36 cellular contexts compared by ENCODE assay signal in the genomic region with DNA sequence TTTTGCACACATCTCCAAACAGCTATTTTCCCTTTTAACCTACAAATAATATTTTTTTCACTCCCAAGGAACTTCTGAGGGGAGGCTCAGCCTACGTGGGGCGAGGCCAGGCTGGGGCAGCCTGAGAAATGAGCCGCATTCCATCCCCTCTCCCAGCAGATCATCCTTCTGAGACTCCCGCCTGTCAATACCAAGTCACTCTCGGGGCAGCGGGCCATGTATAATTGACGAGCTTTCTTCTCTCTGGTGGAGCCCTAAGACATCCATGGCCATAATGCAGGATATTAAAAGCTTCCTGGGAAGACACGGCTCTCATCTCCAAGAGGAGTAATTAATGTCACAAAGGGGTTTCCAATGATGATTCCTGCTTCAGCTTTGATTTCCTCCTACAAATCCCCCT. TPM values are rescaled to one million over a fixed set of nuclear protein-coding genes. Genes with fewer than 3 reads are reported as not detected.
"Had no signal": no experiment of that assay in that cellular context is flagged by ENCODE, and none has a peak within 500 bp of the region (broad histone marks: within the 10 kb centered on the region; RNA-seq: fewer than 3 reads in every experiment).

No MANE protein-coding gene starts in this region.

- H3K4me2 ChIP-seq: KMS-11 had no signal

- H3K27ac Mint-ChIP-seq: activated CD4-positive, alpha-beta memory T cell treated with anti-CD3 and anti-CD28 coated beads, Interleukin-2, amount 10 ng/mL, durations not matched to agents 7 days and 5 days; activated naive CD4-positive, alpha-beta T cell treated with anti-CD3 and anti-CD28 coated beads, Interleukin-2, amount 50 U/mL, for 24 hours; activated naive CD8-positive, alpha-beta T cell treated with anti-CD3 and anti-CD28 coated beads, Interleukin-2, amount 10 ng/mL, durations not matched to agents 7 days and 5 days; activated T-cell treated with anti-CD3 and anti-CD28 coated beads, Interleukin-2, amount 50 U/mL, for 72 hours; activated T-helper 17 cell treated with anti-CD3 and anti-CD28 coated beads, Interleukin-2, amount 50 U/mL, for 72 hours had no signal

- H3K27ac ChIP-seq: ascending aorta, cardiac muscle cell, KMS-11, Peyer's patch, VCaP had no signal

- H3K27me3 ChIP-seq: ascending aorta, cardiac muscle cell, Peyer's patch had no signal

- H3K36me3 Mint-ChIP-seq: activated naive CD4-positive, alpha-beta T cell treated with anti-CD3 and anti-CD28 coated beads, Interleukin-2, amount 50 U/mL, for 24 hours; activated naive CD8-positive, alpha-beta T cell treated with anti-CD3 and anti-CD28 coated beads, Interleukin-2, amount 10 ng/mL, durations not matched to agents 7 days and 5 days had no signal

- H3K4me3 Mint-ChIP-seq: activated CD4-positive, alpha-beta memory T cell treated with anti-CD3 and anti-CD28 coated beads, Interleukin-2, amount 10 ng/mL, durations not matched to agents 7 days and 5 days; activated naive CD4-positive, alpha-beta T cell treated with anti-CD3 and anti-CD28 coated beads, Interleukin-2, amount 50 U/mL, for 24 hours; activated naive CD8-positive, alpha-beta T cell treated with anti-CD3 and anti-CD28 coated beads, Interleukin-2, amount 10 ng/mL, durations not matched to agents 7 days and 5 days; activated T-cell treated with anti-CD3 and anti-CD28 coated beads, Interleukin-2, amount 50 U/mL, for 72 hours; activated T-helper 17 cell treated with anti-CD3 and anti-CD28 coated beads, Interleukin-2, amount 50 U/mL, for 72 hours had no signal

- H3K4me1 ChIP-seq: ascending aorta, Peyer's patch had no signal

- H3K36me3 ChIP-seq: ascending aorta, cardiac muscle cell, Peyer's patch had no signal

- DNase-seq: activated CD4-positive, alpha-beta memory T cell treated with anti-CD3 and anti-CD28 coated beads, Interleukin-2, amount 10 ng/mL, durations not matched to agents 7 days and 5 days; activated CD4-positive, alpha-beta T cell treated with anti-CD3 and anti-CD28 coated beads for 1 hour; activated CD4-positive, alpha-beta T cell treated with anti-CD3 and anti-CD28 coated beads for 48 hours; activated CD4-positive, CD25-positive, alpha-beta regulatory T cell; activated naive CD4-positive, alpha-beta T cell treated with Interleukin-2 at 50 U/mL for 16 hours; activated naive CD8-positive, alpha-beta T cell treated with anti-CD3 and anti-CD28 coated beads, Interleukin-2, amount 10 ng/mL, durations not matched to agents 7 days and 5 days; activated T-cell treated with anti-CD3 and anti-CD28 coated beads, Interleukin-2, amount 50 U/mL, for 1 hour; activated T-cell treated with anti-CD3 and anti-CD28 coated beads, Interleukin-2, amount 50 U/mL, for 72 hours; amygdala; MM.1S; NCI-H1092 treated with DMSO at 0.1 percent for 48 hours; NCI-H1417; NCI-H146; NCI-H187; NCI-H2029 treated with DMSO at 0.1 percent for 48 hours; NCI-H2107; NCI-H510A; NCI-H526; NCI-H748 treated with DMSO at 0.1 percent for 48 hours; NK-92 treated with Interleukin-12 subunit alpha and Interleukin-12 subunit beta, amount 100 ng/mL, for 24 hours; PC-3; Peyer's patch; RPMI8226; SHP77 treated with DMSO at 0.1 percent for 48 hours; T-helper 1 cell; T-helper 2 cell; T-helper 9 cell had no signal

- H3K4me1 Mint-ChIP-seq: activated CD4-positive, alpha-beta memory T cell treated with anti-CD3 and anti-CD28 coated beads, Interleukin-2, amount 10 ng/mL, durations not matched to agents 7 days and 5 days; activated naive CD4-positive, alpha-beta T cell treated with anti-CD3 and anti-CD28 coated beads, Interleukin-2, amount 50 U/mL, for 24 hours; activated naive CD8-positive, alpha-beta T cell treated with anti-CD3 and anti-CD28 coated beads, Interleukin-2, amount 10 ng/mL, durations not matched to agents 7 days and 5 days; activated T-helper 17 cell treated with anti-CD3 and anti-CD28 coated beads, Interleukin-2, amount 50 U/mL, for 72 hours had no signal

- H3K4me3 ChIP-seq: ascending aorta, cardiac muscle cell, Peyer's patch had no signal

- ATAC-seq: activated T-cell treated with anti-CD3 and anti-CD28 coated beads, Interleukin-2, amount 50 U/mL, for 72 hours; activated T-helper 17 cell treated with anti-CD3 and anti-CD28 coated beads, Interleukin-2, amount 50 U/mL, for 72 hours; PC-3; SK-N-SH treated with all-trans-retinoic acid at 6 μM for 48 hours had no signal

- H3K9ac ChIP-seq: KMS-11 had no signal

- H3K27me3 Mint-ChIP-seq: activated T-helper 17 cell treated with anti-CD3 and anti-CD28 coated beads, Interleukin-2, amount 50 U/mL, for 72 hours had no signal

- H3K9me3 ChIP-seq: ascending aorta, Peyer's patch had no signal

- H3K9me3 Mint-ChIP-seq: activated CD4-positive, alpha-beta memory T cell treated with anti-CD3 and anti-CD28 coated beads, Interleukin-2, amount 10 ng/mL, durations not matched to agents 7 days and 5 days; activated naive CD4-positive, alpha-beta T cell treated with anti-CD3 and anti-CD28 coated beads, Interleukin-2, amount 50 U/mL, for 24 hours; activated naive CD8-positive, alpha-beta T cell treated with anti-CD3 and anti-CD28 coated beads, Interleukin-2, amount 10 ng/mL, durations not matched to agents 7 days and 5 days; activated T-cell treated with anti-CD3 and anti-CD28 coated beads, Interleukin-2, amount 50 U/mL, for 72 hours; activated T-helper 17 cell treated with anti-CD3 and anti-CD28 coated beads, Interleukin-2, amount 50 U/mL, for 72 hours had no signal

RNA-seq across cellular contexts. Expression of a gene that starts 37.8 kb away (rescaled TPM):
- total RNA-seq: activated CD8-positive, alpha-beta memory T cell treated with anti-CD3 and anti-CD28 coated beads for 36 hours; SK-MEL-5 had no signal
